ENCODE assay signal across 28 cellular contexts in the genomic region with DNA sequence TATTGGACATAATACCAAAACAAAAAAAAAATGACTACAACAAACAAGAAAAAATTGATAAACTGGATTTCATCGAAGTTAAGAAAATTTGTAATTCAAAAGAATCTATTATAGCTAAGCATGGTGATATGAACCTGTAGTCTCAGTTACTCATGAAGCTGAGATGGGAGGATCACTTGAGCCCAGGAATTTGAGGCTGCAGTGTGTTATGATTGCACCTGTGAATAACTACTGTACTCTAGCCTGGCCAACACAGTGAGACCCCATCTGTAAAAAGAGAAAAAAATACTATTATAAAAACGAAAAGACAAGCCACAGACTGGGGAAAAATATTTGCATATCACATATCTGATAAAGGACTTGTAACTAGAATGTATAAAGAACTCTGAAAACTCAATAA.
"Had no signal": no experiment of that assay in that cellular context is flagged by ENCODE, and none has a peak within 500 bp of the region (broad histone marks: within the 10 kb centered on the region; RNA-seq: fewer than 3 reads in every experiment).

No MANE protein-coding gene starts in this region.

- H3K27ac ChIP-seq: colonic mucosa, coronary artery, dorsolateral prefrontal cortex, epithelial cell of prostate, esophagus muscularis mucosa, esophagus squamous epithelium, foreskin keratinocyte, gastrocnemius medialis, gastroesophageal sphincter, heart left ventricle, heart right ventricle had no signal

- H3K36me3 ChIP-seq: colonic mucosa, esophagus muscularis mucosa, esophagus squamous epithelium, gastrocnemius medialis, gastroesophageal sphincter, heart left ventricle, heart right ventricle had no signal

- ATAC-seq: effector memory CD8-positive, alpha-beta T cell; esophagus mucosa; foreskin keratinocyte; gastrocnemius medialis; gastroesophageal sphincter; heart left ventricle; heart right ventricle had no signal

- DNase-seq: colonic mucosa; cortex of kidney; dermis blood vessel endothelial cell; dorsolateral prefrontal cortex; effector CD4-positive, alpha-beta T cell; effector CD8-positive, alpha-beta T cell; effector memory CD4-positive, alpha-beta T cell; effector memory CD8-positive, alpha-beta T cell; endodermal cell; erythroblast; esophagus squamous epithelium; foreskin fibroblast; foreskin keratinocyte; foreskin melanocyte; gastrocnemius medialis; glutamatergic neuron; head of caudate nucleus; heart left ventricle; heart right ventricle had no signal

- H3K4me3 ChIP-seq: colonic mucosa, coronary artery, dorsolateral prefrontal cortex, esophagus muscularis mucosa, esophagus squamous epithelium, gastrocnemius medialis, gastroesophageal sphincter, heart left ventricle, heart right ventricle had no signal

- H3K9me3 ChIP-seq: colonic mucosa, esophagus muscularis mucosa, esophagus squamous epithelium, gastrocnemius medialis, gastroesophageal sphincter had no signal

- H3K4me1 ChIP-seq: colonic mucosa, esophagus muscularis mucosa, esophagus squamous epithelium, foreskin keratinocyte, gastrocnemius medialis, gastroesophageal sphincter, heart left ventricle, heart right ventricle had no signal

- H3K27me3 ChIP-seq: colonic mucosa, dorsolateral prefrontal cortex, esophagus muscularis mucosa, esophagus squamous epithelium, gastrocnemius medialis, gastroesophageal sphincter, heart left ventricle had no signal

- FAIRE-seq: colon, endometrium, endothelial cell of umbilical vein, frontal cortex had no signal
